8 cellular contexts compared by ENCODE assay signal in the genomic region with DNA sequence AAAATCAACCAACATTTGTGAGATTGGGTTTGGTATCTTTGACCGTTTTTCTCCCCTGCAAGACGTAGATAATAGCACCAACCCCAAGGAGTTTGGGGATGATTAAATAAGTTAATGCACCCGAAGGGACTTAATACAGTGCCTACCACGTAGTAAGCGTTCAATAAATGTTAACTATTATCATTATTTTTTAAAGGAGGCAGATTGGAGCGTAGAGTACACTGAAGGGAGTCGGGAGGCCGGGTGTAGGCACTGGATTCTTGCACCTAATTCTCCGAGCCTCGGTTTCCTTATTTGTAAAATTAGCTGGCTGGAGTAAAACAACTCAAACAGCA. TPM values are rescaled to one million over a fixed set of nuclear protein-coding genes. Genes with fewer than 3 reads are reported as not detected.
A peak's percentile ranks its signal among the peaks of the same experiment; 100 is the strongest.
DNase-seq lines count a peak whose midpoint lies in the region; ATAC-seq, FAIRE-seq and TF ChIP-seq lines count a peak whose summit lies in the region.

No MANE protein-coding gene starts in this region.

- intact Hi-C loops in OCI-LY7 (cut with micrococcal nuclease; ENCODE audit: unreplicated experiment) (no loop called here), pancreas (cut with DNase I) (no loop called here)

- peak overlapping the region; percentile 99 for H3K4me2 ChIP-seq in OCI-LY7 (ENCODE audit: low read length)

- BruUV-seq in OCI-LY7 (replicated peaks; lab: Mats Ljungman, UMichigan), result TSS peak; percentile 88

- peak in 3 of 4 donors; percentile 7 to 14 (median 11) for ATAC-seq in pancreas
- ATAC-seq in HG03354 (IDR thresholded peaks at IDR 0.05; ENCODE audit: poor library complexity, severe bottlenecking, unreplicated experiment), result no peak

- peak overlapping the region; percentile 100 for H2AFZ ChIP-seq in OCI-LY7 (ENCODE audit: low read length)

- peaks cover 44% of the 10 kb centered on the region for H3K79me2 ChIP-seq in OCI-LY7 (ENCODE audit: insufficient read depth, low read depth, low read length)

- H3K4me1 ChIP-seq in OCI-LY7 (ENCODE audit: insufficient read depth, low read length, poor library complexity, severe bottlenecking) (peaks cover 43% of the 10 kb centered on the region), pancreas (peaks cover 6 to 31% (median 23%) of the 10 kb centered on the region in 3 donors)

- H3K9me3 ChIP-seq in OCI-LY7 (ENCODE audit: low read length) (no peaks in the 10 kb centered on the region), pancreas (no peaks in the 10 kb centered on the region)

- CTCF ChIA-PET in OCI-LY7 (lab: Charles Lee; ENCODE audit: unreplicated experiment), result no interaction called here

- no peaks in the 10 kb centered on the region for H3K9me2 ChIP-seq in OCI-LY7 (ENCODE audit: insufficient read depth, low read length)

- H3K4me3 ChIP-seq in GM06990 (replicated peaks; ENCODE audit: low read depth, low read length), result peak overlapping the region; percentile 70
- H3K4me3 ChIP-seq in OCI-LY7 (ENCODE audit: low read depth, low read length, poor library complexity, severe bottlenecking), result peak overlapping the region; percentile 98
- H3K4me3 ChIP-seq in epithelial cell of proximal tubule (ENCODE audit: low read depth, low read length), result peak overlapping the region; percentile 91
- H3K4me3 ChIP-seq in pancreas, result peak overlapping the region; percentile 73 to 83 (median 76)

- H3K27ac ChIP-seq in OCI-LY7 (ENCODE audit: low read depth, low read length, poor library complexity, severe bottlenecking) (peak overlapping the region; percentile 55), pancreas (peak overlapping the region in 3 of 4 donors; percentile 77 to 89 (median 86))

- 2 to 3% methylated on average over 10 of the region's 10 CpGs for WGBS in pancreas, 2 donors

- H3K27me3 ChIP-seq in GM06990 (replicated peaks; ENCODE audit: control insufficient read depth, insufficient read depth, low read length), result no peaks in the 10 kb centered on the region
- no peaks in the 10 kb centered on the region for H3K27me3 ChIP-seq in pancreas

- no peaks in the 10 kb centered on the region for H3K36me3 ChIP-seq in GM06990 (ENCODE audit: control insufficient read depth, insufficient read depth, low read length)
- no peaks in the 10 kb centered on the region for H3K36me3 ChIP-seq in OCI-LY7 (ENCODE audit: insufficient read depth, low read length)
- H3K36me3 ChIP-seq in pancreas, result no peaks in the 10 kb centered on the region

- peaks cover 13% of the 10 kb centered on the region for H4K20me1 ChIP-seq in OCI-LY7 (ENCODE audit: insufficient read depth, low read length)

- TF ChIP-seq CTCF in GM06990 (IDR thresholded peaks at IDR 0.05; ENCODE audit: insufficient read depth, low read length, poor library complexity, severe bottlenecking), result no peak
- no peak for TF ChIP-seq CTCF in OCI-LY7 (conservative IDR thresholded peaks at IDR 0.05; ENCODE audit: low read length)
- no peak for TF ChIP-seq CTCF in epithelial cell of proximal tubule (conservative IDR thresholded peaks at IDR 0.05; ENCODE audit: low read depth, low read length)
- TF ChIP-seq CTCF in pancreas (IDR thresholded peaks at IDR 0.05), result no peak

- POLR2A ChIA-PET in OCI-LY7 (lab: Charles Lee), result interaction anchor here (0.6 to 1.1 kb wide), 3 partner anchors 11 to 80 kb away, joined by 3 to 6 read pairs (median 3); no protein-coding TSS in a partner anchor

- no peak for DNase-seq in GM06990 (ENCODE audit: extremely low read depth, insufficient read length)
- DNase-seq in OCI-LY7 (ENCODE audit: low spot score), result no peak
- no peak for DNase-seq in epithelial cell of proximal tubule (ENCODE audit: low read depth)
- DNase-seq in pancreas, result no peak
- DNase-seq in activated CD4-positive, CD25-positive, alpha-beta regulatory T cell treated with anti-CD3 and anti-CD28 coated beads, Interleukin-2, amount 50 U/mL, for 72 hours, result no peak
- DNase-seq in D341Med (ENCODE audit: low spot score), result no peak
- no peak for DNase-seq in epidermal melanocyte (ENCODE audit: insufficient read length, low spot score)

- no peak for FAIRE-seq in pancreas (lab: Jason Lieb, UNC)

RNA-seq across cellular contexts. Expression of gene FRS2, which starts 0.4 kb away (rescaled TPM):
- 9.9 and 18.5 TPM in 2 replicates for total RNA-seq in OCI-LY7 (2014; rRNA removed; shearing (Covaris generic))
- 10.4 and 11.1 TPM in 2 replicates for total RNA-seq in OCI-LY7 (2022)
- 14.0 and 28.9 TPM in 2 replicates for total RNA-seq in epithelial cell of proximal tubule
- total RNA-seq in pancreas, result 10 to 100 TPM in 5 of 6 donors, 1 to 10 TPM in 1; 7.9 to 23.2 (median 13.1) TPM
- 1 to 10 TPM; 2.5 to 5.3 TPM for polyA plus RNA-seq in pancreas
